8 cellular contexts compared by ENCODE assay signal in the genomic region with DNA sequence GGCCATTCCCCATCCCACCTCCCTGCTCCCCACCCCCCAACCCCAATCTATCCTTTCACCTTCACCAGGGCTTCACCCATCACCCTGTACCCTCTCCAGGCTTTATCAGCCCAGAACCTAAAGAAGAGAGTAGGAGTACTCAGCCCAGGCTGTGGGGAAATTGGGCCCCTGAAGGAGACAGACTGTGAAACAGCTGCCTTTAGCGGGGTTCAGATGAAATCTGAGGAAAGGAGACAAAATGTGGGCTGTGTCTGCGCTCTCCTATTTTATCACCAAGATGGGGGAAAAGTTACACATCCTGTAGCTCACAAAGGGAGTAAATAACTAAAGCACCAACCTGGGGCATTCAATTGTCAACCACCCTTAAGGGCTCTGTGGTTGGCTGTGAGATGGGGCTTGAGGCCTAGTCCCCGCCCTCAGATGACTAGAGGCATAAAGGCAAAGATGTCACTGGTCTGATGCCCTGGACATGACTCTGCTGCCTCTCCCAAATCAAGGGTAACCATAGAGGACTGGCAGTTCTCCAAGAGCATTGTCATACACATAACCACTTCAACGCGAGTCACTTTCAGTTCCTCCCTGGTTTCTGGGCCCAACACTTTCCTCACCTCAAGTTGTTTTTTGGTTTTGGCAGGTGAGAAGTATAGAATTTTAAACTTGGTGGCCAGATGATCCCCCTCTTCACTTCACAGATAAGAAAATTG. TPM values are rescaled to one million over a fixed set of nuclear protein-coding genes. Genes with fewer than 3 reads are reported as not detected.
DNase-seq lines count a peak whose midpoint lies in the region; ATAC-seq and TF ChIP-seq lines count a peak whose summit lies in the region.

No MANE protein-coding gene starts in this region.

- no peaks in the 10 kb centered on the region for H3K27me3 ChIP-seq in PC-9 (ENCODE audit: insufficient read depth, low read depth)

- H3K9me3 ChIP-seq in PC-9 (ENCODE audit: insufficient read depth, low read depth), result no peaks in the 10 kb centered on the region

- peak; percentile 78 for ATAC-seq in HG03064 (IDR thresholded peaks at IDR 0.05; ENCODE audit: low read depth, unreplicated experiment)

- H4K20me1 ChIP-seq in PC-9 (ENCODE audit: insufficient read depth), result no peaks in the 10 kb centered on the region

- no peaks in the 10 kb centered on the region for H3K9me2 ChIP-seq in PC-9 (ENCODE audit: insufficient read depth)

- 0 out of 2 replicates have a peak, but pooled peaks cover 8% of the 10 kb centered on the region for H3K36me3 ChIP-seq in PC-9 (ENCODE audit: low read depth)

- no peak overlapping the region for H2AFZ ChIP-seq in PC-9

- BruUV-seq in PC-9 (replicated peaks; lab: Mats Ljungman, UMichigan), result no TSS peak

- peak overlapping the region; percentile 77 for H3K27ac Mint-ChIP-seq in activated T-helper 2 cell treated with anti-CD3 and anti-CD28 coated beads, Interferon-gamma antibody, Interleukin-2, Interleukin-4, amounts not matched to agents 10 μg/mL and 5 μg/mL and 100 μg/mL, durations not matched to agents 14 hours and 24 hours and 36 hours

- TF ChIP-seq CTCF in PC-9 (conservative IDR thresholded peaks at IDR 0.05), result no peak

- no peaks in the 10 kb centered on the region for H3K79me2 ChIP-seq in PC-9 (ENCODE audit: low read depth)

- CTCF ChIA-PET in PC-9 (lab: Charles Lee), result no interaction called here

- no peaks in the 10 kb centered on the region; the same call in 1 of the 2 replicates for H3F3A ChIP-seq in PC-9 (ENCODE audit: insufficient read depth, low read depth)

- peaks cover 24% of the 10 kb centered on the region for H3K4me1 Mint-ChIP-seq in activated T-helper 2 cell treated with anti-CD3 and anti-CD28 coated beads, Interferon-gamma antibody, Interleukin-2, Interleukin-4, amounts not matched to agents 10 μg/mL and 5 μg/mL and 100 μg/mL, durations not matched to agents 14 hours and 24 hours and 36 hours (ENCODE audit: low read depth)

- H3K4me1 ChIP-seq in PC-9 (replicated peaks; ENCODE audit: insufficient read depth), result peaks cover 8% of the 10 kb centered on the region

- H3K4me2 ChIP-seq in PC-9, result peak overlapping the region; percentile 32; the same call in 1 of the 2 replicates

- POLR2A ChIA-PET in PC-9 (lab: Charles Lee; ENCODE audit: unreplicated experiment), result interaction anchor here (0.6 kb wide), 1 partner anchor 120 kb away, joined by 4 read pairs; no protein-coding TSS in a partner anchor

- H3K36me3 Mint-ChIP-seq in activated T-helper 2 cell treated with anti-CD3 and anti-CD28 coated beads, Interferon-gamma antibody, Interleukin-2, Interleukin-4, amounts not matched to agents 10 μg/mL and 5 μg/mL and 100 μg/mL, durations not matched to agents 14 hours and 24 hours and 36 hours (ENCODE audit: low read depth), result peaks cover 45% of the 10 kb centered on the region

- no peaks in the 10 kb centered on the region for H3K27me3 Mint-ChIP-seq in activated T-helper 2 cell treated with anti-CD3 and anti-CD28 coated beads, Interferon-gamma antibody, Interleukin-2, Interleukin-4, amounts not matched to agents 10 μg/mL and 5 μg/mL and 100 μg/mL, durations not matched to agents 14 hours and 24 hours and 36 hours (ENCODE audit: low read depth)

- no peaks in the 10 kb centered on the region for H3K9me3 Mint-ChIP-seq in activated T-helper 2 cell treated with anti-CD3 and anti-CD28 coated beads, Interferon-gamma antibody, Interleukin-2, Interleukin-4, amounts not matched to agents 10 μg/mL and 5 μg/mL and 100 μg/mL, durations not matched to agents 14 hours and 24 hours and 36 hours

- H3K27ac ChIP-seq in PC-9, result peak overlapping the region; percentile 86

- no peak overlapping the region for H3K4me3 ChIP-seq in PC-9

- intact Hi-C loops in PC-9 (cut with micrococcal nuclease; ENCODE audit: unreplicated experiment) (loop anchor here (10.0 kb wide), 1 partner anchor 120 kb away; a partner anchor contains a TSS), cardiac septum (cut with DNase I) (no loop called here)
- intact Hi-C loops in activated T-helper 2 cell treated with anti-CD3 and anti-CD28 coated beads, Interferon-gamma antibody, Interleukin-2, Interleukin-4, amounts not matched to agents 10 μg/mL and 5 μg/mL and 100 μg/mL, durations not matched to agents 14 hours and 24 hours and 36 hours (cut with micrococcal nuclease), result loop anchor here (5.0 kb wide), 1 partner anchor 117 kb away; a partner anchor contains a TSS

- peak overlapping the region; percentile 24 for H3K4me3 Mint-ChIP-seq in activated T-helper 2 cell treated with anti-CD3 and anti-CD28 coated beads, Interferon-gamma antibody, Interleukin-2, Interleukin-4, amounts not matched to agents 10 μg/mL and 5 μg/mL and 100 μg/mL, durations not matched to agents 14 hours and 24 hours and 36 hours (ENCODE audit: low read depth)

- peak; percentile 54 to 83 (median 73) for DNase-seq in stimulated activated CD4-positive, alpha-beta T cell treated with anti-CD3 and anti-CD28 coated beads, Interleukin-12 subunit alpha, Interleukin-12 subunit beta, amount 100 ng/mL, for 48 hours (ENCODE audit: low read depth in 2 of 3, low spot score in 1 of 3)
- DNase-seq in stimulated activated CD4-positive, alpha-beta T cell treated with anti-CD3 and anti-CD28 coated beads, Interleukin-4, amount 100 ng/mL, for 1 hour, result no peak
- DNase-seq in PC-9 (peak; percentile 33 to 70), cardiac septum (ENCODE audit: low spot score) (peak; percentile 73), NCI-H774 (lab: John Stamatoyannopoulos, UW) (no peak)
- peak; percentile 55 for DNase-seq in activated T-helper 2 cell treated with anti-CD3 and anti-CD28 coated beads, Interferon-gamma antibody, Interleukin-2, Interleukin-4, amounts not matched to agents 10 μg/mL and 5 μg/mL and 100 μg/mL, durations not matched to agents 14 hours and 24 hours and 36 hours (ENCODE audit: low spot score)
- DNase-seq in stimulated activated CD4-positive, alpha-beta T cell treated with anti-CD3 and anti-CD28 coated beads, TNF-alpha, amount 100 ng/mL, for 24 hours (ENCODE audit: low read depth in 3 of 3), result peak; percentile 25 to 62 (median 54)

RNA-seq across cellular contexts. Expression of a gene that starts 30.0 kb away (rescaled TPM):
- total RNA-seq in PC-9 (2021) (14.4 and 17.1 TPM in 2 replicates), cardiac septum (9.8 TPM)
- 11.5 and 13.7 TPM in 2 replicates for total RNA-seq in activated T-helper 2 cell treated with anti-CD3 and anti-CD28 coated beads, Interferon-gamma antibody, Interleukin-2, Interleukin-4, amounts not matched to agents 10 μg/mL and 5 μg/mL and 100 μg/mL, durations not matched to agents 14 hours and 24 hours and 36 hours

Comparison
In these comparisons a context has a peak if more than half of its experiments do, and no peak if none do; other contexts are left out.
1. DNase-seq: peak in stimulated activated CD4-positive, alpha-beta T cell treated with anti-CD3 and anti-CD28 coated beads, Interleukin-12 subunit alpha, Interleukin-12 subunit beta, amount 100 ng/mL, for 48 hours (3 of 3), PC-9 (2 of 2), activated T-helper 2 cell treated with anti-CD3 and anti-CD28 coated beads, Interferon-gamma antibody, Interleukin-2, Interleukin-4, amounts not matched to agents 10 μg/mL and 5 μg/mL and 100 μg/mL, durations not matched to agents 14 hours and 24 hours and 36 hours (single experiment), cardiac septum (single experiment) and stimulated activated CD4-positive, alpha-beta T cell treated with anti-CD3 and anti-CD28 coated beads, TNF-alpha, amount 100 ng/mL, for 24 hours (3 of 3); none in stimulated activated CD4-positive, alpha-beta T cell treated with anti-CD3 and anti-CD28 coated beads, Interleukin-4, amount 100 ng/mL, for 1 hour (single experiment) and NCI-H774 (single experiment).